Comparison of ENCODE assay signal across 31 cellular contexts in genomic region chr2:96123936-96124335, GRCh38. TPM values are rescaled to one million over a fixed set of nuclear protein-coding genes. Genes with fewer than 3 reads are reported as not detected.
"Had no signal": no experiment of that assay in that cellular context is flagged by ENCODE, and none has a peak within 500 bp of the region (broad histone marks: within the 10 kb centered on the region; RNA-seq: fewer than 3 reads in every experiment).

No MANE protein-coding gene starts in this region.

- H3K36me3 ChIP-seq: stomach, suprapubic skin, thoracic aorta, thyroid gland, tibial artery, tibial nerve, transverse colon, upper lobe of left lung, upper lobe of right lung, uterus, vagina had no signal

- H3K27me3 ChIP-seq: testis, thyroid gland, upper lobe of left lung, uterus, vagina had no signal

- H3K27ac ChIP-seq: stomach, suprapubic skin, testis, thoracic aorta, thyroid gland, tibial artery, tibial nerve, transverse colon, upper lobe of left lung, upper lobe of right lung, uterus, vagina had no signal

- H3K4me3 Mint-ChIP-seq: stimulated activated effector memory CD8-positive, alpha-beta T cell treated with anti-CD3 and anti-CD28 coated beads, Interleukin-12 subunit alpha, Interleukin-12 subunit beta, amount 100 ng/mL, for 72 hours; stimulated activated memory B cell treated with anti-CD40 and anti-IgM and Interleukin-4, amounts not matched to agents 10 μg/mL and 1 μg/mL and 100 μg/mL, for 72 hours; stimulated activated naive B cell treated with anti-CD40 and anti-IgM and Interleukin-4, amounts not matched to agents 10 μg/mL and 1 μg/mL and 100 μg/mL, for 72 hours; stimulated activated naive CD8-positive, alpha-beta T cell treated with anti-CD3 and anti-CD28 coated beads, Interleukin-15, amount 100 ng/mL, for 72 hours; stimulated activated naive CD8-positive, alpha-beta T cell treated with anti-CD3 and anti-CD28 coated beads, Interleukin-15, Interleukin-2, amounts not matched to agents 100 ng/mL and 50 ng/mL, for 24 hours; type B pancreatic cell had no signal

- H3K36me3 Mint-ChIP-seq: type B pancreatic cell had no signal

- ATAC-seq: stimulated activated effector memory CD8-positive, alpha-beta T cell treated with anti-CD3 and anti-CD28 coated beads, Interleukin-12 subunit alpha, Interleukin-12 subunit beta, amount 100 ng/mL, for 72 hours; stimulated activated memory B cell treated with anti-CD40 and anti-IgM and Interleukin-4, amounts not matched to agents 10 μg/mL and 1 μg/mL and 100 μg/mL, for 72 hours; stimulated activated naive B cell treated with anti-CD40 and anti-IgM and Interleukin-4, amounts not matched to agents 10 μg/mL and 1 μg/mL and 100 μg/mL, for 72 hours; stimulated activated naive CD8-positive, alpha-beta T cell treated with anti-CD3 and anti-CD28 coated beads, Interleukin-15, amount 100 ng/mL, for 72 hours; stimulated activated naive CD8-positive, alpha-beta T cell treated with anti-CD3 and anti-CD28 coated beads, Interleukin-15, Interleukin-2, amounts not matched to agents 100 U/mL and 50 U/mL, for 24 hours; upper lobe of right lung had no signal

- FAIRE-seq: urothelium cell line had no signal

- H3K9me3 ChIP-seq: stomach, suprapubic skin, testis, thoracic aorta, thyroid gland, tibial artery, tibial nerve, transverse colon, upper lobe of left lung, upper lobe of right lung, uterus, vagina had no signal

- H3K4me1 ChIP-seq: stomach, suprapubic skin, thyroid gland, tibial artery, tibial nerve, transverse colon, upper lobe of left lung, upper lobe of right lung, uterus, vagina had no signal

- H3K9me3 Mint-ChIP-seq: stimulated activated effector memory CD8-positive, alpha-beta T cell treated with anti-CD3 and anti-CD28 coated beads, Interleukin-12 subunit alpha, Interleukin-12 subunit beta, amount 100 ng/mL, for 72 hours; stimulated activated memory B cell treated with anti-CD40 and anti-IgM and Interleukin-4, amounts not matched to agents 10 μg/mL and 1 μg/mL and 100 μg/mL, for 72 hours; stimulated activated naive B cell treated with anti-CD40 and anti-IgM and Interleukin-4, amounts not matched to agents 10 μg/mL and 1 μg/mL and 100 μg/mL, for 72 hours; stimulated activated naive CD8-positive, alpha-beta T cell treated with anti-CD3 and anti-CD28 coated beads, Interleukin-15, amount 100 ng/mL, for 72 hours; stimulated activated naive CD8-positive, alpha-beta T cell treated with anti-CD3 and anti-CD28 coated beads, Interleukin-15, Interleukin-2, amounts not matched to agents 100 ng/mL and 50 ng/mL, for 24 hours; type B pancreatic cell had no signal

- H3K27ac Mint-ChIP-seq: stimulated activated memory B cell treated with anti-CD40 and anti-IgM and Interleukin-4, amounts not matched to agents 10 μg/mL and 1 μg/mL and 100 μg/mL, for 72 hours; stimulated activated naive B cell treated with anti-CD40 and anti-IgM and Interleukin-4, amounts not matched to agents 10 μg/mL and 1 μg/mL and 100 μg/mL, for 72 hours; stimulated activated naive CD8-positive, alpha-beta T cell treated with anti-CD3 and anti-CD28 coated beads, Interleukin-15, Interleukin-2, amounts not matched to agents 100 ng/mL and 50 ng/mL, for 24 hours; type B pancreatic cell had no signal

- H3K4me3 ChIP-seq: stomach, suprapubic skin, testis, thoracic aorta, thyroid gland, tibial artery, tibial nerve, transverse colon, upper lobe of left lung, upper lobe of right lung, uterus, vagina had no signal

- DNase-seq: stimulated activated CD4-positive, alpha-beta T cell treated with anti-CD3 and anti-CD28 coated beads, Interleukin-2, amount 100 ng/mL, for 48 hours; stimulated activated CD4-positive, alpha-beta T cell treated with anti-CD3 and anti-CD28 coated beads, Interleukin-4, amount 100 ng/mL, for 1 hour; stimulated activated CD4-positive, alpha-beta T cell treated with anti-CD3 and anti-CD28 coated beads, Interleukin-4, amount 100 ng/mL, for 24 hours; stimulated activated CD4-positive, alpha-beta T cell treated with anti-CD3 and anti-CD28 coated beads, Interleukin-4, amount 100 ng/mL, for 4 hours; stimulated activated CD8-positive, alpha-beta memory T cell treated with anti-CD3 and anti-CD28 coated beads, Interleukin-4, amount 100 ng/mL, for 48 hours; stimulated activated naive B cell treated with anti-CD40 and anti-IgM and Interleukin-4, amounts not matched to agents 10 μg/mL and 1 μg/mL and 100 μg/mL, for 72 hours; stimulated activated naive CD4-positive, alpha-beta T cell; stimulated activated naive CD4-positive, alpha-beta T cell treated with Interleukin-2 at 50 U/mL for 16 hours; stimulated activated naive CD8-positive, alpha-beta T cell treated with anti-CD3 and anti-CD28 coated beads, Interleukin-15, amount 100 ng/mL, for 72 hours; stimulated activated naive CD8-positive, alpha-beta T cell treated with anti-CD3 and anti-CD28 coated beads, Interleukin-15, Interleukin-2, amounts not matched to agents 100 U/mL and 50 U/mL, for 24 hours; stomach; substantia nigra; testis; thyroid gland; tibial artery; transverse colon; trophoblast cell; upper lobe of left lung; upper lobe of right lung; uterus had no signal

RNA-seq across cellular contexts. Expression of gene ADRA2B, which starts 7.6 kb away (rescaled TPM):
- total RNA-seq: temporal lobe had no signal

RNA-seq across cellular contexts. Expression of gene ASTL, which starts 14.4 kb away (rescaled TPM):
- total RNA-seq: stomach, temporal lobe, thoracic aorta, thyroid gland, upper lobe of right lung, ureter, uterus, vagina had no signal
